ENCODE assay signal across 28 cellular contexts in the genomic region with DNA sequence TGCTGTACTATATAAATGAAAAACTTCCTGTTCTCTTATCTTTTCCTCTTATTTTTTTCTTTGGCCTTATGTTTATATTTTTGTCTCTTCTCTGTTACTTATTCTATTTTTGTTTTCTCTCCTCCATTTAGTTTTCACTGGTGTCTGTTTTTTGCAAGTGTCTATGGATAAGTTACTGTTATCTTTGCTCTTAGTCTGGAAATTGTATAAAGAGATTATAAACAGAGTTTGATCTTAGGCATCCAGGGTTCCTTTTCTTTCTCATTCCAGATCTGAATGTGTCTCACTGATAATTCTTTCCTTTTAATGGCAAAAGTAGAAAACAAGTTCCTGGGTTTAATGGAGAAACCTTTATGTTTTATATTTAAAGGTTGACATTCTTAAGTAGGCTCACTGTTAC.
"Had no signal": no experiment of that assay in that cellular context is flagged by ENCODE, and none has a peak within 500 bp of the region (broad histone marks: within the 10 kb centered on the region; RNA-seq: fewer than 3 reads in every experiment).

No MANE protein-coding gene starts in this region.

- ATAC-seq: natural killer cell; psoas muscle; right cardiac atrium; right lobe of liver; stimulated activated effector memory CD8-positive, alpha-beta T cell treated with anti-CD3 and anti-CD28 coated beads, Interleukin-12 subunit alpha, Interleukin-12 subunit beta, amount 100 ng/mL, for 72 hours; stimulated activated naive B cell treated with anti-CD40 and anti-IgM and Interleukin-4, amounts not matched to agents 10 μg/mL and 1 μg/mL and 100 μg/mL, for 72 hours; upper lobe of right lung had no signal

- H3K4me3 Mint-ChIP-seq: natural killer cell; nephron; neural progenitor cell; stimulated activated effector memory CD8-positive, alpha-beta T cell treated with anti-CD3 and anti-CD28 coated beads, Interleukin-12 subunit alpha, Interleukin-12 subunit beta, amount 100 ng/mL, for 72 hours; stimulated activated naive B cell treated with anti-CD40 and anti-IgM and Interleukin-4, amounts not matched to agents 10 μg/mL and 1 μg/mL and 100 μg/mL, for 72 hours; stimulated activated naive CD8-positive, alpha-beta T cell treated with anti-CD3 and anti-CD28 coated beads, Interleukin-15, Interleukin-2, amounts not matched to agents 100 ng/mL and 50 ng/mL, for 24 hours; type B pancreatic cell had no signal

- H3K9ac ChIP-seq: neural progenitor cell, parathyroid adenoma had no signal

- H3K4me3 ChIP-seq: neural progenitor cell, ovary, psoas muscle, right lobe of liver, sigmoid colon, stomach, thoracic aorta, tibial artery, transverse colon, upper lobe of right lung, uterus had no signal

- H3K27ac ChIP-seq: neural progenitor cell, ovary, parathyroid adenoma, psoas muscle, right lobe of liver, sigmoid colon, stomach, thoracic aorta, tibial artery, transverse colon, upper lobe of right lung, uterus had no signal

- H3K36me3 ChIP-seq: ovary, right lobe of liver, thoracic aorta, uterus had no signal

- H3K4me1 Mint-ChIP-seq: nephron, neural progenitor cell had no signal

- H3K27me3 Mint-ChIP-seq: progenitor cell of endocrine pancreas; stimulated activated naive B cell treated with anti-CD40 and anti-IgM and Interleukin-4, amounts not matched to agents 10 μg/mL and 1 μg/mL and 100 μg/mL, for 72 hours; stimulated activated naive CD8-positive, alpha-beta T cell treated with anti-CD3 and anti-CD28 coated beads, Interleukin-15, Interleukin-2, amounts not matched to agents 100 ng/mL and 50 ng/mL, for 24 hours; type B pancreatic cell had no signal

- DNase-seq: natural killer cell; occipital lobe; ovary; posterior cingulate gyrus; psoas muscle; right cardiac atrium; right lobe of liver; sigmoid colon; small intestine; stimulated activated CD4-positive, alpha-beta T cell treated with anti-CD3 and anti-CD28 coated beads, Interleukin-15, amount 100 ng/mL, for 24 hours; stimulated activated CD4-positive, alpha-beta T cell treated with anti-CD3 and anti-CD28 coated beads, Interleukin-2, amount 100 ng/mL, for 24 hours; stimulated activated CD4-positive, alpha-beta T cell treated with anti-CD3 and anti-CD28 coated beads, Interleukin-2, amount 100 ng/mL, for 48 hours; stimulated activated CD4-positive, alpha-beta T cell treated with anti-CD3 and anti-CD28 coated beads, Interleukin-4, amount 100 ng/mL, for 24 hours; stimulated activated naive B cell treated with anti-CD40 and anti-IgM and Interleukin-4, amounts not matched to agents 10 μg/mL and 1 μg/mL and 100 μg/mL, for 72 hours; stimulated activated naive CD4-positive, alpha-beta T cell treated with Interleukin-2 at 50 U/mL for 16 hours; stomach; tibial artery; transverse colon; upper lobe of right lung; uterus had no signal

- FAIRE-seq: small intestine had no signal

- H3K27me3 ChIP-seq: neural progenitor cell, ovary, right lobe of liver, sigmoid colon, stomach, tibial artery, transverse colon, upper lobe of right lung, uterus had no signal

- H3K4me1 ChIP-seq: neural progenitor cell, parathyroid adenoma, upper lobe of right lung, uterus had no signal

- H3K27ac Mint-ChIP-seq: nephron; neural progenitor cell; progenitor cell of endocrine pancreas; stimulated activated effector memory CD8-positive, alpha-beta T cell treated with anti-CD3 and anti-CD28 coated beads, Interleukin-12 subunit alpha, Interleukin-12 subunit beta, amount 100 ng/mL, for 72 hours; stimulated activated naive B cell treated with anti-CD40 and anti-IgM and Interleukin-4, amounts not matched to agents 10 μg/mL and 1 μg/mL and 100 μg/mL, for 72 hours; stimulated activated naive CD8-positive, alpha-beta T cell treated with anti-CD3 and anti-CD28 coated beads, Interleukin-15, Interleukin-2, amounts not matched to agents 100 ng/mL and 50 ng/mL, for 24 hours; type B pancreatic cell had no signal

- H3K9me3 Mint-ChIP-seq: natural killer cell had no signal

- H3K4me2 ChIP-seq: neural progenitor cell had no signal

- H2AFZ ChIP-seq: neural progenitor cell, parathyroid adenoma had no signal

- H3K9me3 ChIP-seq: ovary, right lobe of liver, sigmoid colon, tibial artery, upper lobe of right lung, uterus had no signal
